In genomic region chr6:39565948-39566347, GRCh38 we compare ENCODE assay signal across 26 cellular contexts.
"Had no signal": no experiment of that assay in that cellular context is flagged by ENCODE, and none has a peak within 500 bp of the region (broad histone marks: within the 10 kb centered on the region; RNA-seq: fewer than 3 reads in every experiment).

No MANE protein-coding gene starts in this region.

- H3K36me3 Mint-ChIP-seq: naive thymus-derived CD4-positive, alpha-beta T cell; stimulated activated effector memory CD8-positive, alpha-beta T cell treated with anti-CD3 and anti-CD28 coated beads, Interleukin-12 subunit alpha, Interleukin-12 subunit beta, amount 100 ng/mL, for 72 hours; type B pancreatic cell had no signal

- H3K4me1 ChIP-seq: foreskin keratinocyte had no signal

- H3K4me3 ChIP-seq: dorsolateral prefrontal cortex, hepatocyte, lung, sigmoid colon, skin epidermis, suprapubic skin, thyroid gland had no signal

- ATAC-seq: esophagus mucosa; foreskin keratinocyte; left cardiac atrium; left ventricle myocardium superior; naive thymus-derived CD4-positive, alpha-beta T cell; stimulated activated effector memory CD8-positive, alpha-beta T cell treated with anti-CD3 and anti-CD28 coated beads, Interleukin-12 subunit alpha, Interleukin-12 subunit beta, amount 100 ng/mL, for 72 hours; stimulated activated naive CD8-positive, alpha-beta T cell treated with anti-CD3 and anti-CD28 coated beads, Interleukin-15, Interleukin-2, amounts not matched to agents 100 U/mL and 50 U/mL, for 24 hours had no signal

- H3K27me3 ChIP-seq: dorsolateral prefrontal cortex, foreskin keratinocyte, hepatocyte, neutrophil, sigmoid colon, suprapubic skin, thyroid gland had no signal

- H3K27ac Mint-ChIP-seq: naive thymus-derived CD4-positive, alpha-beta T cell; stimulated activated effector memory CD8-positive, alpha-beta T cell treated with anti-CD3 and anti-CD28 coated beads, Interleukin-12 subunit alpha, Interleukin-12 subunit beta, amount 100 ng/mL, for 72 hours; type B pancreatic cell had no signal

- H3K9me3 Mint-ChIP-seq: stimulated activated effector memory CD8-positive, alpha-beta T cell treated with anti-CD3 and anti-CD28 coated beads, Interleukin-12 subunit alpha, Interleukin-12 subunit beta, amount 100 ng/mL, for 72 hours; type B pancreatic cell had no signal

- H3K27ac ChIP-seq: dorsolateral prefrontal cortex, foreskin keratinocyte, hepatocyte, neutrophil, suprapubic skin, thyroid gland had no signal

- DNase-seq: cortex of kidney; dorsolateral prefrontal cortex; effector CD8-positive, alpha-beta T cell; foreskin keratinocyte; head of caudate nucleus; kidney; left cardiac atrium; left ventricle myocardium superior; mesendoderm; naive thymus-derived CD4-positive, alpha-beta T cell; posterior cingulate gyrus; sigmoid colon; stimulated activated CD4-positive, alpha-beta T cell treated with anti-CD3 and anti-CD28 coated beads, Interleukin-12 subunit alpha, Interleukin-12 subunit beta, amount 100 ng/mL, for 4 hours; stimulated activated CD4-positive, alpha-beta T cell treated with anti-CD3 and anti-CD28 coated beads, Interleukin-2, amount 100 ng/mL, for 48 hours; stimulated activated CD8-positive, alpha-beta memory T cell treated with anti-CD3 and anti-CD28 coated beads, Interleukin-4, amount 100 ng/mL, for 48 hours; stimulated activated naive CD8-positive, alpha-beta T cell treated with anti-CD3 and anti-CD28 coated beads, Interleukin-15, Interleukin-2, amounts not matched to agents 100 U/mL and 50 U/mL, for 24 hours; thyroid gland had no signal

- FAIRE-seq: kidney, urothelium cell line had no signal

- H3K9me3 ChIP-seq: neutrophil, sigmoid colon, suprapubic skin, thyroid gland had no signal

- H3K4me3 Mint-ChIP-seq: naive thymus-derived CD4-positive, alpha-beta T cell; stimulated activated effector memory CD8-positive, alpha-beta T cell treated with anti-CD3 and anti-CD28 coated beads, Interleukin-12 subunit alpha, Interleukin-12 subunit beta, amount 100 ng/mL, for 72 hours; type B pancreatic cell had no signal

- H3K4me1 Mint-ChIP-seq: naive thymus-derived CD4-positive, alpha-beta T cell; stimulated activated effector memory CD8-positive, alpha-beta T cell treated with anti-CD3 and anti-CD28 coated beads, Interleukin-12 subunit alpha, Interleukin-12 subunit beta, amount 100 ng/mL, for 72 hours had no signal

- H3K36me3 ChIP-seq: neutrophil, sigmoid colon, suprapubic skin, thyroid gland had no signal

- H3K79me2 ChIP-seq: hepatocyte had no signal

- H2AFZ ChIP-seq: hepatocyte had no signal

- H3K4me2 ChIP-seq: hepatocyte had no signal

- H3K27me3 Mint-ChIP-seq: type B pancreatic cell had no signal
